In the genomic region with DNA sequence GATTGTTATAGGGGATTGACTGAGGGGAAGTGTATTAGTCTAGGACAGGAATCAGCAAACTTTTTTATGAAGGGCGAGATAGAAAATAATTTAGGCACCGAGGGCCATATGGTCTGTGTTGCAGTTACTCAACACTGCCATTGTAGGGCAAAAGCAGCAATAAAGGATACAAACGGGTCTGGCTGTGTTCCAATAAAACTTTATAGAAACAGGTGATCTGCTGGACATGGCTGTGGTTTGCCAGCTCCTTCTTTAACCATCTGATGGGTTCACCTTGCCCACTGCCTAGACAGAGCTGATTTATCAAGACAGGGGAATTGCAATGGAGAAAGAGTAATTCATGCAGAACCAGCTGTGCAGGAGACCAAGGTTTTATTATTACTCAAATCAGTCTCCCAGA, we compare ENCODE assay signal across 24 cellular contexts. TPM values are rescaled to one million over a fixed set of nuclear protein-coding genes. Genes with fewer than 3 reads are reported as not detected.
DNase-seq lines count a peak whose midpoint lies in the region; ATAC-seq, FAIRE-seq and TF ChIP-seq lines count a peak whose summit lies in the region.
"Had no signal": no experiment of that assay in that cellular context is flagged by ENCODE, and none has a peak within 500 bp of the region (broad histone marks: within the 10 kb centered on the region; RNA-seq: fewer than 3 reads in every experiment).

No MANE protein-coding gene starts in this region.

- H3K4me3 Mint-ChIP-seq in Calu3 (ENCODE audit: low read depth, unreplicated experiment) = no peak overlapping the region
- H3K4me3 Mint-ChIP-seq: IgD-negative memory B cell had no signal

- H3K4me2 ChIP-seq in K562 (ENCODE audit: insufficient read depth, low read length) = no peak overlapping the region
- H3K4me2 ChIP-seq: SK-N-SH had no signal

- H3K9me3 ChIP-seq in K562 (replicated peaks; ENCODE audit: control insufficient read depth, insufficient read depth, low read depth, low read length) = no peaks in the 10 kb centered on the region
- H3K9me3 ChIP-seq in transverse colon = no peaks in the 10 kb centered on the region
- H3K9me3 ChIP-seq: SK-N-SH had no signal

- in situ Hi-C loops in K562 (cut with MboI) (no loop called here), transverse colon (cut with MboI; ENCODE audit: low pct_ligation_motif_present in 1 of 4, low pct_unique_long_range_greater_than_20kb in 1 of 4, low sequenced_read_pairs in 3 of 4) (no loop called here)

- no peak overlapping the region for H3K4me3 ChIP-seq in K562
- H3K4me3 ChIP-seq in transverse colon = no peak overlapping the region

- no peak for ATAC-seq in K562
- no peak for ATAC-seq in GM19463 (IDR thresholded peaks at IDR 0.05; ENCODE audit: unreplicated experiment)
- ATAC-seq: HCT116 had no signal

- H3K4me1 ChIP-seq in K562 (replicated peaks in 1 of 2; ENCODE audit: control insufficient read depth in 2 of 2, insufficient read depth in 2 of 2, low read length in 2 of 2) = no peaks in the 10 kb centered on the region
- H3K4me1 ChIP-seq in transverse colon = peaks cover 3 to 62% (median 25%) of the 10 kb centered on the region in 4 donors

- TF ChIP-seq EP300 in K562 (IDR thresholded peaks at IDR 0.05; ENCODE audit: low read length) (no peak), transverse colon (IDR thresholded peaks at IDR 0.05; ENCODE audit: low read depth) (no peak)

- H3K36me3 ChIP-seq in K562 (ENCODE audit: control insufficient read depth, insufficient read depth, low read length) (no peaks in the 10 kb centered on the region), transverse colon (no peaks in the 10 kb centered on the region)

- TF ChIP-seq RAD21 in K562 (CRISPR knock-in tag; conservative IDR thresholded peaks at IDR 0.05 in 1 of 2, IDR thresholded peaks at IDR 0.05 in 1 of 2) = no peak

- no peak overlapping the region for H3K27ac Mint-ChIP-seq in Calu3 (ENCODE audit: unreplicated experiment)
- H3K27ac Mint-ChIP-seq: IgD-negative memory B cell had no signal

- H3K9me1 ChIP-seq in K562 (ENCODE audit: control insufficient read depth, insufficient read depth, low read length) = no peaks in the 10 kb centered on the region

- no peaks in the 10 kb centered on the region for H3K79me2 ChIP-seq in K562 (ENCODE audit: control insufficient read depth, insufficient read depth, low read length)

- POLR2A ChIA-PET in K562 (lab: Yijun Ruan, JAX) = interaction anchor here (1.4 kb wide), 1 partner anchor 9 kb away, joined by 4 read pairs; no protein-coding TSS in a partner anchor

- BruUV-seq in K562 (replicated peaks; lab: Mats Ljungman, UMichigan) = no TSS peak
- no TSS peak for BruUV-seq in Calu3 (replicated peaks; lab: Mats Ljungman, UMichigan)

- CTCF ChIA-PET in K562 (lab: Yijun Ruan, JAX; ENCODE audit: low intra/inter-chr PET ratio) (interaction anchor here (0.7 kb wide), 1 partner anchor 8 kb away, joined by 3 read pairs; no protein-coding TSS in a partner anchor), Calu3 (lab: Charles Lee) (no interaction called here)

- peaks cover 50% of the 10 kb centered on the region for H3K27me3 Mint-ChIP-seq in Calu3 (ENCODE audit: unreplicated experiment)

- H2AFZ ChIP-seq in K562 (ENCODE audit: low read depth, low read length) = no peak overlapping the region

- H3K27me3 ChIP-seq in K562 (ENCODE audit: control insufficient read depth in 2 of 2, insufficient read depth in 2 of 2, low read length in 2 of 2) = peaks cover 13 to 20% of the 10 kb centered on the region in 2 experiments; a peak in 3 of 5 replicates
- H3K27me3 ChIP-seq in transverse colon = no peaks in the 10 kb centered on the region

- peaks cover 31% of the 10 kb centered on the region for H3K4me1 Mint-ChIP-seq in Calu3 (ENCODE audit: low read depth, unreplicated experiment)
- H3K4me1 Mint-ChIP-seq: IgD-negative memory B cell had no signal

- H3K9me3 Mint-ChIP-seq in Calu3 (ENCODE audit: low read depth, unreplicated experiment) = no peaks in the 10 kb centered on the region
- H3K9me3 Mint-ChIP-seq: IgD-negative memory B cell had no signal

- H3K9ac ChIP-seq in K562 (ENCODE audit: insufficient read depth in 1 of 2, low read depth in 2 of 2, low read length in 2 of 2) = no peak overlapping the region
- H3K9ac ChIP-seq: SK-N-SH had no signal

- no peak for FAIRE-seq in K562 (lab: Jason Lieb, UNC)
- FAIRE-seq: D721Med, G401.6, RCC 7860 had no signal

- DNase-seq in DMS 273 (lab: John Stamatoyannopoulos, UW; ENCODE audit: unreplicated experiment) (peak; percentile 48), DMS 273 treated with DMSO at 0.1 percent for 48 hours (lab: John Stamatoyannopoulos, UW) (no peak), NCI-H69 (lab: John Stamatoyannopoulos, UW) (peak; percentile 54), K562 (ENCODE audit: extremely low read depth in 1 of 4, low spot score in 3 of 4) (no peak), transverse colon (no peak), Calu3 (no peak), GOT3 (lab: John Stamatoyannopoulos, UW) (no peak)
- DNase-seq: ACHN, Karpas-422, MV-4-11, NCI-H1105 treated with DMSO at 0.1 percent for 48 hours, NCI-H146, NCI-H2081, NCI-H446, NCI-H524 treated with DMSO at 0.1 percent for 48 hours, SK-N-SH, T-helper 2 cell had no signal

- intact Hi-C loops in K562 (cut with micrococcal nuclease) (no loop called here), transverse colon (cut with DNase I; ENCODE audit: low total_unique reads) (no loop called here), Calu3 (cut with micrococcal nuclease; ENCODE audit: unreplicated experiment) (no loop called here)

- H3K27ac ChIP-seq in K562 (ENCODE audit: extremely low read depth, low read depth, low read length) = no peak overlapping the region
- H3K27ac ChIP-seq in transverse colon = peak overlapping the region; percentile 43 to 71 (median 71)
- H3K27ac ChIP-seq: 22Rv1 had no signal

- TF ChIP-seq CTCF in K562 (IDR thresholded peaks at IDR 0.05 in 2 of 3, conservative IDR thresholded peaks at IDR 0.05 in 1 of 3; ENCODE audit: insufficient read depth in 2 of 3, low read depth in 1 of 3, low read length in 3 of 3) (no peak), transverse colon (IDR thresholded peaks at IDR 0.05) (no peak), Calu3 (IDR thresholded peaks at IDR 0.05; ENCODE audit: unreplicated experiment) (no peak)

- TF ChIP-seq POLR2A in K562 (conservative IDR thresholded peaks at IDR 0.05) (no peak), transverse colon (IDR thresholded peaks at IDR 0.05) (no peak)

- H4K20me1 ChIP-seq in K562 (replicated peaks; ENCODE audit: control insufficient read depth, insufficient read depth, low read length) = no peaks in the 10 kb centered on the region

- WGBS in K562 (ENCODE audit: insufficient coverage, low coverage, missing lambda C conversion rate) = 3% methylated on average over 3 of the region's 3 CpGs
- 40 to 43% methylated on average over 1 to 3 of the region's 3 CpGs for WGBS in transverse colon (ENCODE audit: low coverage in 1 of 2), 2 donors

- no peaks in the 10 kb centered on the region for H3K36me3 Mint-ChIP-seq in Calu3 (ENCODE audit: insufficient read depth, unreplicated experiment)
- H3K36me3 Mint-ChIP-seq: IgD-negative memory B cell had no signal

RNA-seq across cellular contexts. Expression of gene PRR5L, which starts 20.0 kb away (rescaled TPM):
- total RNA-seq in K562 (2011; cell fraction: chromatin; rRNA removed; ENCODE audit: low replicate concordance) = 0.37 and 0.74 TPM in 2 replicates
- total RNA-seq in K562 (2011; cell fraction: nucleolus; rRNA removed) = 0.50 and 0.66 TPM in 2 replicates
- 0.22 and 1.3 TPM in 2 replicates for total RNA-seq in K562 (2011; cell fraction: nucleoplasm; rRNA removed)
- total RNA-seq in K562 (2014; rRNA removed) (0.53 TPM in 1 of 2 replicates, not detected in the other), K562 (2014; rRNA removed; fragmentation: Illumina TruSeq; extraction: Trizol) (0.16 and 0.29 TPM in 2 replicates), K562 (2015; rRNA removed; fragmentation: Illumina TruSeq; extraction: Trizol) (0.11 TPM in 1 of 2 replicates, not detected in the other), K562 (2021) (0.07 and 0.60 TPM in 2 replicates), transverse colon (100 to 1,000 TPM; 203 to 418 (median 251) TPM), Calu3 (2022) (1.2 and 5.2 TPM in 2 replicates)
- polyA plus RNA-seq in K562 (2011; rRNA removed) (0.15 and 0.36 TPM in 2 replicates), K562 (2014; fragmentation: Illumina TruSeq; extraction: Trizol) (0.39 and 0.40 TPM in 2 replicates), K562 (2014; fragmentation: Nextera tagmentation; extraction: Ambion mirVana) (under 1 TPM in 1 of 2 experiments, not detected in 1; 0.25 TPM), K562 (2014; rRNA removed) (0.50 and 2.5 TPM in 2 replicates)
- polyA plus RNA-seq in K562 (2011; cell fraction: cytosol; rRNA removed) = 0.09 and 0.15 TPM in 2 replicates
- polyA plus RNA-seq in K562 (2011; cell fraction: nucleus; rRNA removed) = 0.20 and 0.63 TPM in 2 replicates
- 0.30 and 0.79 TPM in 2 replicates for polyA plus RNA-seq in K562 (2012)
- 0.18 and 0.33 TPM in 2 replicates for polyA minus RNA-seq in K562 (2011; rRNA and poly(A)+ RNA removed)
- polyA minus RNA-seq in K562 (2011; cell fraction: cytosol; rRNA and poly(A)+ RNA removed) = not detected in 2 replicates
- 0.11 and 0.81 TPM in 2 replicates for polyA minus RNA-seq in K562 (2011; cell fraction: nucleus; rRNA and poly(A)+ RNA removed)

RNA-seq across cellular contexts. Expression of gene COMMD9, which starts 26.8 kb away (rescaled TPM):
- 7.3 and 10.3 TPM in 2 replicates for total RNA-seq in K562 (2011; cell fraction: chromatin; rRNA removed; ENCODE audit: low replicate concordance)
- total RNA-seq in K562 (2011; cell fraction: nucleolus; rRNA removed) = 7.8 and 7.9 TPM in 2 replicates
- 10.5 and 13.7 TPM in 2 replicates for total RNA-seq in K562 (2011; cell fraction: nucleoplasm; rRNA removed)
- 32.2 and 33.1 TPM in 2 replicates for total RNA-seq in K562 (2014; rRNA removed)
- total RNA-seq in K562 (2014; rRNA removed; fragmentation: Illumina TruSeq; extraction: Trizol) = 27.3 and 29.6 TPM in 2 replicates
- 38.9 and 40.0 TPM in 2 replicates for total RNA-seq in K562 (2015; rRNA removed; fragmentation: Illumina TruSeq; extraction: Trizol)
- total RNA-seq in K562 (2021) = 49.5 and 52.3 TPM in 2 replicates
- polyA plus RNA-seq in K562 (2011; rRNA removed) = 41.8 and 46.5 TPM in 2 replicates
- 40.7 and 66.0 TPM in 2 replicates for polyA plus RNA-seq in K562 (2011; cell fraction: cytosol; rRNA removed)
- 30.8 and 37.3 TPM in 2 replicates for polyA plus RNA-seq in K562 (2011; cell fraction: nucleus; rRNA removed)
- 31.3 and 34.4 TPM in 2 replicates for polyA plus RNA-seq in K562 (2012)
- polyA plus RNA-seq in K562 (2014; fragmentation: Illumina TruSeq; extraction: Trizol) = 40.6 and 58.6 TPM in 2 replicates
- polyA plus RNA-seq in K562 (2014; fragmentation: Nextera tagmentation; extraction: Ambion mirVana) = 100 to 1,000 TPM; 115 to 121 TPM
- 48.0 and 54.6 TPM in 2 replicates for polyA plus RNA-seq in K562 (2014; rRNA removed)
- 24.1 and 28.4 TPM in 2 replicates for polyA minus RNA-seq in K562 (2011; rRNA and poly(A)+ RNA removed)
- 15.6 and 19.9 TPM in 2 replicates for polyA minus RNA-seq in K562 (2011; cell fraction: cytosol; rRNA and poly(A)+ RNA removed)
- polyA minus RNA-seq in K562 (2011; cell fraction: nucleus; rRNA and poly(A)+ RNA removed) = 4.7 and 6.4 TPM in 2 replicates
- 10 to 100 TPM; 22.4 to 46.2 (median 33.9) TPM for total RNA-seq in transverse colon
- total RNA-seq in Calu3 (2022) = 40.7 and 44.1 TPM in 2 replicates

Comparison
In these comparisons a context has a peak if more than half of its experiments do, and no peak if none do; other contexts are left out.
1. DNase-seq: peak in DMS 273 (single experiment) and NCI-H69 (single experiment); none in DMS 273 treated with DMSO at 0.1 percent for 48 hours (single experiment), K562 (0 of 4), transverse colon (single experiment), Calu3 (single experiment) and GOT3 (single experiment).
2. RNA of gene PRR5L, which starts 20.0 kb away (total RNA-seq): 203 to 418 TPM in transverse colon; 1.2 to 5.2 TPM in Calu3 and 0.07 to 1.3 TPM in K562; every median in the first group is over 10 times any median in the second.